In the genomic region with DNA sequence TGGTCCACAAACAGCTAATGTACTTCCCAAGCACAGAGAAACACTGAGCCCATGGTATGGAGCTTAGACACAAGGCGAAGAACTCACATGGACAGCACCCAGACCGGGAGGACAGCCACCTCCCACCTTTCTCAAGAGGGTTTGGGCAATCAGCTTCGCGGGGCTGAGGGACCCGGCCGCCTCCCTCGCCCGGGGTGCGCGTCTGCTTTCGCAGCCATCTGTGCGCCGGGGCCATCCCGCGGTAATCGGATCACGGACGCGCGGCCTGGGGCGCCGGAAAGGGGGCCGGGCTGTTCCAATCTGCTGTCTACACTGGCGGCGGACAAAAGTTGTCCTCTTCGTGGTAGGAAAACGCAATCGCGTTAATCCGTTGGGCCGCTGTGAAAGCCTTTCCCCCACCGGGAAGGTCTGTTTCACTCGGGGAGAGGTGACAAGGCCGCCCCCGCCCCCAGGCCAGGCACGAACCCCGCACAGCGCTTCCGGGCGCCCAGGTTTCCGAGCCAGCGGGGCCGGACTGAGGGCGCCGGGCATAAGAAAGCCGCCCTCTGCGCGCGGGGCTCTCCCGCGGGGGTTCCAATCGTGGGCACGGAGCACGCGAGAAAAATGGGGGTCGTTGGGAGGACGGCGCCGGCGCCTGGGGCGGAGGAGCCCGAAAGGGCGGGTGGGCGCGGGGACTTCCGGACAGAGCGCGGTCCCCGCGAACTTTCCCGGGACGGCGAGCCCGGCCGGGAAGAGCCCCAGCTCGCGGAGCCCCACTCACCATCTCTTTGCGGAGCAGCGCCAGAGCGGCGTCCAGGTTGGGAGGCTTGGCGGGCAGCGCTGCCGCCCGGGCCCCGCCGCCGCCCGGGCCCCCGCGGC, we compare ENCODE assay signal across 8 cellular contexts. TPM values are rescaled to one million over a fixed set of nuclear protein-coding genes. Genes with fewer than 3 reads are reported as not detected.
DNase-seq lines count a peak whose midpoint lies in the region; ATAC-seq and TF ChIP-seq lines count a peak whose summit lies in the region.

No MANE protein-coding gene starts in this region.

- H3K36me3 Mint-ChIP-seq in activated CD4-positive, alpha-beta T cell treated with anti-CD3 and anti-CD28 coated beads, Interleukin-2, amount 10 ng/mL, durations not matched to agents 7 days and 5 days (ENCODE audit: low read depth) = peaks cover 5% of the 10 kb centered on the region

- ATAC-seq in GM21786 (IDR thresholded peaks at IDR 0.05; ENCODE audit: unreplicated experiment) = peak; percentile 37
- peak; percentile 26 for ATAC-seq in stimulated activated naive CD8-positive, alpha-beta T cell treated with anti-CD3 and anti-CD28 coated beads, Interleukin-15, Interleukin-2, amounts not matched to agents 100 U/mL and 50 U/mL, for 24 hours
- ATAC-seq in HG03469 (IDR thresholded peaks at IDR 0.05; ENCODE audit: unreplicated experiment) = no peak

- no peaks in the 10 kb centered on the region for H3K9me3 ChIP-seq in MM.1S (replicated peaks; ENCODE audit: insufficient read depth, low read length)

- TF ChIP-seq CTCF in MM.1S (IDR thresholded peaks at IDR 0.05; ENCODE audit: low read length) = no peak

- H3F3A ChIP-seq in MM.1S (ENCODE audit: insufficient read depth, low read length) = no peaks in the 10 kb centered on the region

- H3K4me2 ChIP-seq in MM.1S (ENCODE audit: low read depth, low read length) = peak overlapping the region; percentile 85

- peak overlapping the region; percentile 90 for H2AFZ ChIP-seq in MM.1S (ENCODE audit: low read length)

- H3K4me3 Mint-ChIP-seq in activated CD4-positive, alpha-beta T cell treated with anti-CD3 and anti-CD28 coated beads, Interleukin-2, amount 10 ng/mL, durations not matched to agents 7 days and 5 days = peak overlapping the region; percentile 71

- peak overlapping the region; percentile 48; the same call in 1 of the 2 replicates for H3K9ac ChIP-seq in MM.1S (ENCODE audit: low read length)

- CTCF ChIA-PET in activated CD4-positive, alpha-beta T cell treated with anti-CD3 and anti-CD28 coated beads, Interleukin-2, amount 10 ng/mL, durations not matched to agents 7 days and 5 days (lab: Charles Lee) = interaction anchor here (1.6 kb wide), 1 partner anchor 26 kb away, joined by 4 read pairs; no protein-coding TSS in a partner anchor

- no peaks in the 10 kb centered on the region for H3K9me3 Mint-ChIP-seq in activated CD4-positive, alpha-beta T cell treated with anti-CD3 and anti-CD28 coated beads, Interleukin-2, amount 10 ng/mL, durations not matched to agents 7 days and 5 days

- peak overlapping the region; percentile 68 for H3K4me3 ChIP-seq in MM.1S (ENCODE audit: low read length)

- H3K27me3 ChIP-seq in MM.1S (replicated peaks; ENCODE audit: insufficient read depth, low read length) = no peaks in the 10 kb centered on the region; the same call in 1 of the 2 replicates

- no peaks in the 10 kb centered on the region for H3K79me2 ChIP-seq in MM.1S (ENCODE audit: low read length)

- H3K36me3 ChIP-seq in MM.1S (replicated peaks; ENCODE audit: insufficient read depth, low read length) = no peaks in the 10 kb centered on the region

- H3K27ac ChIP-seq in MM.1S (ENCODE audit: low read length) = no peak overlapping the region

- H3K9me2 ChIP-seq in MM.1S (replicated peaks; ENCODE audit: insufficient read depth, low read length) = no peaks in the 10 kb centered on the region

- H4K20me1 ChIP-seq in MM.1S (ENCODE audit: insufficient read depth, low read length) = no peaks in the 10 kb centered on the region

- POLR2A ChIA-PET in activated CD4-positive, alpha-beta T cell treated with anti-CD3 and anti-CD28 coated beads, Interleukin-2, amount 10 ng/mL, durations not matched to agents 7 days and 5 days (lab: Charles Lee) = no interaction called here

- DNase-seq in EH (ENCODE audit: low read depth) (peak; percentile 51), MM.1S (peak; percentile 42), mesenteric fat pad (ENCODE audit: low spot score) (peak; percentile 90)
- DNase-seq in activated CD4-positive, alpha-beta T cell treated with anti-CD3 and anti-CD28 coated beads, Interleukin-2, amount 10 ng/mL, durations not matched to agents 7 days and 5 days = peak; percentile 22
- DNase-seq in effector CD4-positive, alpha-beta T cell = peak; percentile 9
- DNase-seq in stimulated activated naive CD8-positive, alpha-beta T cell treated with anti-CD3 and anti-CD28 coated beads, Interleukin-15, Interleukin-2, amounts not matched to agents 100 U/mL and 50 U/mL, for 24 hours = peak; percentile 48

- H3K27me3 Mint-ChIP-seq in activated CD4-positive, alpha-beta T cell treated with anti-CD3 and anti-CD28 coated beads, Interleukin-2, amount 10 ng/mL, durations not matched to agents 7 days and 5 days = peaks cover 16% of the 10 kb centered on the region

- peaks cover 11% of the 10 kb centered on the region; the same call in 1 of the 2 replicates for H3K4me1 ChIP-seq in MM.1S (ENCODE audit: low read length)

- H3K27ac Mint-ChIP-seq in activated CD4-positive, alpha-beta T cell treated with anti-CD3 and anti-CD28 coated beads, Interleukin-2, amount 10 ng/mL, durations not matched to agents 7 days and 5 days = peak overlapping the region; percentile 14

- H3K4me1 Mint-ChIP-seq in activated CD4-positive, alpha-beta T cell treated with anti-CD3 and anti-CD28 coated beads, Interleukin-2, amount 10 ng/mL, durations not matched to agents 7 days and 5 days = peaks cover 33% of the 10 kb centered on the region

RNA-seq across cellular contexts. Expression of gene FAM89A, which starts 0.7 kb away (rescaled TPM):
- 1 to 10 TPM; 5.0 to 5.5 TPM for total RNA-seq in activated CD4-positive, alpha-beta T cell treated with anti-CD3 and anti-CD28 coated beads, Interleukin-2, amount 10 ng/mL, durations not matched to agents 7 days and 5 days
- 181 TPM for total RNA-seq in mesenteric fat pad

Comparison
In these comparisons a context has a peak if more than half of its experiments do, and no peak if none do; other contexts are left out.
1. DNase-seq: peak in every context shown above with its lines; median percentile 90 in mesenteric fat pad; 51 in EH; 48 in stimulated activated naive CD8-positive, alpha-beta T cell treated with anti-CD3 and anti-CD28 coated beads, Interleukin-15, Interleukin-2, amounts not matched to agents 100 U/mL and 50 U/mL, for 24 hours; 42 in MM.1S; 22 in activated CD4-positive, alpha-beta T cell treated with anti-CD3 and anti-CD28 coated beads, Interleukin-2, amount 10 ng/mL, durations not matched to agents 7 days and 5 days; 9 in effector CD4-positive, alpha-beta T cell.
2. RNA of gene FAM89A, which starts 0.7 kb away (total RNA-seq): 181 TPM in mesenteric fat pad (single experiment); 5.0 to 5.5 TPM in activated CD4-positive, alpha-beta T cell treated with anti-CD3 and anti-CD28 coated beads, Interleukin-2, amount 10 ng/mL, durations not matched to agents 7 days and 5 days; every median in the first group is over 10 times any median in the second.